8 cellular contexts compared by ENCODE assay signal in genomic region chr1:241640149-241640866, GRCh38. TPM values are rescaled to one million over a fixed set of nuclear protein-coding genes. Genes with fewer than 3 reads are reported as not detected.
A peak's percentile ranks its signal among the peaks of the same experiment; 100 is the strongest.
DNase-seq lines count a peak whose midpoint lies in the region; ATAC-seq and TF ChIP-seq lines count a peak whose summit lies in the region.

A gene with protein sequence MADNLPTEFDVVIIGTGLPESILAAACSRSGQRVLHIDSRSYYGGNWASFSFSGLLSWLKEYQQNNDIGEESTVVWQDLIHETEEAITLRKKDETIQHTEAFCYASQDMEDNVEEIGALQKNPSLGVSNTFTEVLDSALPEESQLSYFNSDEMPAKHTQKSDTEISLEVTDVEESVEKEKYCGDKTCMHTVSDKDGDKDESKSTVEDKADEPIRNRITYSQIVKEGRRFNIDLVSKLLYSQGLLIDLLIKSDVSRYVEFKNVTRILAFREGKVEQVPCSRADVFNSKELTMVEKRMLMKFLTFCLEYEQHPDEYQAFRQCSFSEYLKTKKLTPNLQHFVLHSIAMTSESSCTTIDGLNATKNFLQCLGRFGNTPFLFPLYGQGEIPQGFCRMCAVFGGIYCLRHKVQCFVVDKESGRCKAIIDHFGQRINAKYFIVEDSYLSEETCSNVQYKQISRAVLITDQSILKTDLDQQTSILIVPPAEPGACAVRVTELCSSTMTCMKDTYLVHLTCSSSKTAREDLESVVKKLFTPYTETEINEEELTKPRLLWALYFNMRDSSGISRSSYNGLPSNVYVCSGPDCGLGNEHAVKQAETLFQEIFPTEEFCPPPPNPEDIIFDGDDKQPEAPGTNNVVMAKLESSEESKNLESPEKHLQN (minus strand): TSS chr1:241640369. CDS start chr1:241635766, 4,603 bp downstream.
A gene with protein sequence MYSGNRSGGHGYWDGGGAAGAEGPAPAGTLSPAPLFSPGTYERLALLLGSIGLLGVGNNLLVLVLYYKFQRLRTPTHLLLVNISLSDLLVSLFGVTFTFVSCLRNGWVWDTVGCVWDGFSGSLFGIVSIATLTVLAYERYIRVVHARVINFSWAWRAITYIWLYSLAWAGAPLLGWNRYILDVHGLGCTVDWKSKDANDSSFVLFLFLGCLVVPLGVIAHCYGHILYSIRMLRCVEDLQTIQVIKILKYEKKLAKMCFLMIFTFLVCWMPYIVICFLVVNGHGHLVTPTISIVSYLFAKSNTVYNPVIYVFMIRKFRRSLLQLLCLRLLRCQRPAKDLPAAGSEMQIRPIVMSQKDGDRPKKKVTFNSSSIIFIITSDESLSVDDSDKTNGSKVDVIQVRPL (minus strand): TSS chr1:241640369. CDS start chr1:241640254, 115 bp downstream.

- H3K27me3 ChIP-seq in dorsolateral prefrontal cortex, result no peaks in the 10 kb centered on the region

- ATAC-seq in GM19351 (IDR thresholded peaks at IDR 0.05; ENCODE audit: unreplicated experiment) (peak; percentile 81), HG03469 (IDR thresholded peaks at IDR 0.05; ENCODE audit: unreplicated experiment) (peak; percentile 71)

- DNase-seq in C1 segment of cervical spinal cord (lab: John Stamatoyannopoulos, UW) (peak; percentile 26 to 96 (median 86)), NCI-H748 (lab: John Stamatoyannopoulos, UW; ENCODE audit: unreplicated experiment) (peak; percentile 90), dorsolateral prefrontal cortex (peak; percentile 83 to 97 (median 91)), lower leg skin (ENCODE audit: low spot score in 2 of 2) (peak; percentile 89 to 98)
- DNase-seq in activated CD4-positive, alpha-beta T cell treated with anti-CD3 and anti-CD28 coated beads, Interleukin-2, amount 50 U/mL, for 4 hours, result peak; percentile 83 to 86
- peak; percentile 89 to 97 for DNase-seq in stimulated activated CD4-positive, alpha-beta T cell treated with anti-CD3 and anti-CD28 coated beads, Interleukin-4, amount 100 ng/mL, for 4 hours

- no peak for TF ChIP-seq POLR2A in lower leg skin (IDR thresholded peaks at IDR 0.05)

- H3K27ac ChIP-seq in dorsolateral prefrontal cortex, result peak within 1 kb of the TSS; percentile 25 to 93 (median 85)

- intact Hi-C loops in dorsolateral prefrontal cortex (cut with DNase I) (loop anchor here (5.0 to 10.0 kb wide), 3 partner anchors 123 to 207 kb away; partner anchors contain the start of genes EXO1 (in 2 of the 2) and FH (in 2 of the 2)), lower leg skin (cut with DNase I; ENCODE audit: low total_unique reads) (no loop called here)

- 7 to 37% methylated on average over 7 to 29 of the region's 81 CpGs for WGBS in lower leg skin, 2 donors

- TF ChIP-seq CTCF in dorsolateral prefrontal cortex (IDR thresholded peaks at IDR 0.05 in 54 of 56, conservative IDR thresholded peaks at IDR 0.05 in 2 of 56; ENCODE audit: low read depth in 1 of 56, partially characterized antibody in 56 of 56) (peak in 16 of 56 donors; percentile 7 to 51 (median 19)), lower leg skin (IDR thresholded peaks at IDR 0.05) (no peak)

- H3K4me3 ChIP-seq in dorsolateral prefrontal cortex (peak within 1 kb of the TSS; percentile 64 to 98 (median 89)), lower leg skin (ENCODE audit: low read depth, poor library complexity, severe bottlenecking) (peak within 1 kb of the TSS; percentile 82)

RNA-seq across cellular contexts. Expression of the first gene that starts in this region (rescaled TPM):
- 10 to 100 TPM in 118 of 120 experiments, 1 to 10 TPM in 2; 8.5 to 41.5 (median 19.6) TPM for total RNA-seq in dorsolateral prefrontal cortex
- total RNA-seq in lower leg skin, result 10 to 100 TPM in 1 of 4 donors, 1 to 10 TPM in 3; 7.5 to 10.6 (median 7.9) TPM

RNA-seq across cellular contexts. Expression of the second gene that starts in this region (rescaled TPM):
- total RNA-seq in dorsolateral prefrontal cortex, result 10 to 100 TPM; 10.6 to 48.1 (median 29.5) TPM
- 10 to 100 TPM; 22.2 to 34.6 (median 32.1) TPM for total RNA-seq in lower leg skin

Comparison
In these comparisons a context has a peak if more than half of its experiments do, and no peak if none do; other contexts are left out.
1. Peak in every context shown above with its lines: DNase-seq, ATAC-seq, H3K4me3 ChIP-seq and H3K27ac ChIP-seq.